Comparison of ENCODE assay signal across 8 cellular contexts in genomic region chr15:56886878-56887781, GRCh38. TPM values are rescaled to one million over a fixed set of nuclear protein-coding genes. Genes with fewer than 3 reads are reported as not detected.
DNase-seq lines count a peak whose midpoint lies in the region; ATAC-seq, FAIRE-seq and TF ChIP-seq lines count a peak whose summit lies in the region.

No MANE protein-coding gene starts in this region.

- H4K20me1 ChIP-seq in smooth muscle cell (ENCODE audit: low read depth) = no peaks in the 10 kb centered on the region

- H3K79me2 ChIP-seq in smooth muscle cell (ENCODE audit: low read depth) = no peaks in the 10 kb centered on the region

- H3K27me3 ChIP-seq in bronchial epithelial cell (ENCODE audit: control insufficient read depth, insufficient read depth, low read length) (no peaks in the 10 kb centered on the region), smooth muscle cell (ENCODE audit: low read depth) (no peaks in the 10 kb centered on the region)

- ATAC-seq in GM18873 (IDR thresholded peaks at IDR 0.05; ENCODE audit: low FRiP score, unreplicated experiment) = peak; percentile 84
- peak; percentile 85 for ATAC-seq in HG03108 (IDR thresholded peaks at IDR 0.05; ENCODE audit: unreplicated experiment)
- peak; percentile 88 for ATAC-seq in WTC11

- peak overlapping the region; percentile 90 for H3K9ac ChIP-seq in smooth muscle cell (ENCODE audit: low read depth)

- peak overlapping the region; percentile 90 for H3K27ac ChIP-seq in smooth muscle cell (ENCODE audit: low read depth)

- H3K4me3 Mint-ChIP-seq in WTC11 (peak overlapping the region; percentile 83), immature natural killer cell (peak overlapping the region; percentile 83 to 93 (median 92))

- H3K4me3 ChIP-seq in bronchial epithelial cell (ENCODE audit: low read depth, low read length) = peak overlapping the region; percentile 59
- H3K4me3 ChIP-seq in smooth muscle cell = peak overlapping the region; percentile 69

- POLR2A ChIA-PET in WTC11 (lab: Charles Lee) = interaction anchor here (0.6 to 2.3 kb wide), 4 partner anchors 31 to 144 kb away, joined by 3 to 25 read pairs (median 4); partner anchors contain the start of gene TCF12

- H3K4me1 Mint-ChIP-seq in WTC11 (peaks cover 28% of the 10 kb centered on the region), immature natural killer cell (peaks cover 20 to 28% of the 10 kb centered on the region in 2 donors)

- TF ChIP-seq CTCF in WTC11 (IDR thresholded peaks at IDR 0.05) = no peak
- TF ChIP-seq CTCF in bronchial epithelial cell (IDR thresholded peaks at IDR 0.05; ENCODE audit: insufficient read depth, low read length, severe bottlenecking) = no peak
- no peak for TF ChIP-seq CTCF in smooth muscle cell (IDR thresholded peaks at IDR 0.05; ENCODE audit: borderline replicate concordance, insufficient read depth, poor library complexity, severe bottlenecking)

- H3K27me3 Mint-ChIP-seq in WTC11 (ENCODE audit: low read depth) (peaks cover 19% of the 10 kb centered on the region), immature natural killer cell (ENCODE audit: low read depth in 3 of 3) (peaks cover 4 to 15% (median 10%) of the 10 kb centered on the region in 3 donors)

- WGBS in smooth muscle cell (ENCODE audit: low lambda C conversion rate) = 1% methylated on average over 77 of the region's 79 CpGs

- no peaks in the 10 kb centered on the region for H3K36me3 Mint-ChIP-seq in WTC11
- no peaks in the 10 kb centered on the region for H3K36me3 Mint-ChIP-seq in immature natural killer cell

- H3K9me3 Mint-ChIP-seq in WTC11 (no peaks in the 10 kb centered on the region), immature natural killer cell (no peaks in the 10 kb centered on the region)

- no peaks in the 10 kb centered on the region for H3F3A ChIP-seq in smooth muscle cell (ENCODE audit: low read depth)

- H3K36me3 ChIP-seq in bronchial epithelial cell (ENCODE audit: control insufficient read depth, insufficient read depth, low read length) (no peaks in the 10 kb centered on the region), smooth muscle cell (ENCODE audit: low read depth) (no peaks in the 10 kb centered on the region)

- peak overlapping the region; percentile 87 for H3K4me2 ChIP-seq in smooth muscle cell

- H3K4me1 ChIP-seq in smooth muscle cell (ENCODE audit: low read depth) = peaks cover 11% of the 10 kb centered on the region

- H3K9me3 ChIP-seq in smooth muscle cell (replicated peaks; ENCODE audit: low read depth) = no peaks in the 10 kb centered on the region

- FAIRE-seq in bronchial epithelial cell (lab: Jason Lieb, UNC) = no peak

- DNase-seq in AG08395 (ENCODE audit: low spot score) = peak; percentile 97
- peak; percentile 89 for DNase-seq in NCI-H2171 treated with DMSO at 0.1 percent for 48 hours (lab: John Stamatoyannopoulos, UW)
- DNase-seq in WTC11 (ENCODE audit: low spot score) = peak; percentile 89
- DNase-seq in bronchial epithelial cell (ENCODE audit: low read depth) = peak; percentile 78
- DNase-seq in immature natural killer cell = peak; percentile 82 to 86 (median 85)
- DNase-seq in smooth muscle cell (lab: John Stamatoyannopoulos, UW; ENCODE audit: unreplicated experiment) = peak; percentile 83

- H3K27ac Mint-ChIP-seq in WTC11 = peak overlapping the region; percentile 95
- H3K27ac Mint-ChIP-seq in immature natural killer cell = peak overlapping the region; percentile 91 to 97 (median 94)

- CTCF ChIA-PET in WTC11 (lab: Charles Lee) = interaction anchor here (0.6 to 1.0 kb wide), 5 partner anchors 9 to 396 kb away, joined by 3 to 4 read pairs (median 3); partner anchors contain the start of gene TCF12

- peak overlapping the region; percentile 95 for H2AFZ ChIP-seq in smooth muscle cell (ENCODE audit: low read depth)

TF ChIP-seq in WTC11, 78 proteins besides CTCF, POLR2A, EP300 and RAD21 (continues in another document):
- TF ChIP-seq ZNF263 (CRISPR knock-in tag; IDR thresholded peaks at IDR 0.05; ENCODE audit: low read depth) (no peak), TEAD1 (CRISPR knock-in tag; IDR thresholded peaks at IDR 0.05) (0 out of 2 replicates have a peak, but pooled peaks have one; percentile 47), GTF2I (CRISPR knock-in tag; conservative IDR thresholded peaks at IDR 0.05) (no peak), TCF7 (CRISPR knock-in tag; IDR thresholded peaks at IDR 0.05; ENCODE audit: low read depth) (peak; percentile 22; the same call in 1 of the 2 replicates), RELA (CRISPR knock-in tag; IDR thresholded peaks at IDR 0.05; ENCODE audit: borderline replicate concordance) (peak; percentile 71; the same call in 1 of the 2 replicates), GABPB1 (CRISPR knock-in tag; IDR thresholded peaks at IDR 0.05) (peak; percentile 82), FOXP4 (CRISPR knock-in tag; IDR thresholded peaks at IDR 0.05) (peak; percentile 59; the same call in 1 of the 2 replicates), AR (CRISPR knock-in tag; IDR thresholded peaks at IDR 0.05) (no peak), FOXK1 (CRISPR knock-in tag; IDR thresholded peaks at IDR 0.05) (no peak), CREB1 (CRISPR knock-in tag; IDR thresholded peaks at IDR 0.05) (no peak), PREB (CRISPR knock-in tag; IDR thresholded peaks at IDR 0.05; ENCODE audit: borderline replicate concordance) (peak; percentile 86; the same call in 1 of the 2 replicates), ZNF425 (CRISPR knock-in tag; conservative IDR thresholded peaks at IDR 0.05) (no peak)

RNA-seq across cellular contexts. Expression of gene TCF12, which starts 31.3 kb away (rescaled TPM):
- total RNA-seq in WTC11 (2021) (73.2 to 92.9 TPM (median 81.3 TPM) in 3 replicates), bronchial epithelial cell (33.2 and 69.3 TPM in 2 replicates), smooth muscle cell (136 and 302 TPM in 2 replicates)
- polyA plus RNA-seq in immature natural killer cell (10 to 100 TPM; 34.7 to 79.4 (median 57.6) TPM), smooth muscle cell (50.3 and 54.1 TPM in 2 replicates)

Comparison
In these comparisons a context has a peak if more than half of its experiments do, and no peak if none do; other contexts are left out.
1. Peak in every context shown above with its lines: DNase-seq, ATAC-seq, H3K4me3 ChIP-seq and H3K27ac ChIP-seq.